ENCODE assay signal across 15 cellular contexts in the genomic region with DNA sequence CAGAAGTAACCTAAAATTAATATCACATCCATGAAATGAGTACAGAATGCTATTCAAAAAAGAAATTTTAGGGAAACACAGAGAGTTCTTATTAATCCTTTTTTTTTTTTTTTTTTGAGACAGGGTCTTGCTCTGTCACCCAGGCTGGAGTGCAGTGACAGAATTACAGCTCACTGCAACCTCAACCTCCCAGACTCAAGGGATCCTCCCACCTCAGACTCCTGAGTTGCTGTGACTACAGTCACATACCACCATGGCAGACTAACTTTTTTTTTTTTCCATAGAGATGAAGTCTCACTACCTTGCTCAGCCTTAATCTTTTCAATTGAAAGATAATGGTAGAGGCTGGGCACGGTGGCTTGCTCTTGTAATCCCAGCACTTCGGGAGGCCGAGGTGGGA. TPM values are rescaled to one million over a fixed set of nuclear protein-coding genes. Genes with fewer than 3 reads are reported as not detected.
A peak's percentile ranks its signal among the peaks of the same experiment; 100 is the strongest.
DNase-seq lines count a peak whose midpoint lies in the region; ATAC-seq and TF ChIP-seq lines count a peak whose summit lies in the region.
"Had no signal": no experiment of that assay in that cellular context is flagged by ENCODE, and none has a peak within 500 bp of the region (broad histone marks: within the 10 kb centered on the region; RNA-seq: fewer than 3 reads in every experiment).

No MANE protein-coding gene starts in this region.

- peak overlapping the region; percentile 13 for H3K27ac Mint-ChIP-seq in activated T-cell treated with anti-CD3 and anti-CD28 coated beads, Interleukin-2, amount 50 U/mL, for 72 hours
- no peak overlapping the region for H3K27ac Mint-ChIP-seq in activated T-cell treated with anti-CD3 and anti-CD28 coated beads, Interleukin-2, amount 50 U/mL, for 24 hours
- no peak overlapping the region for H3K27ac Mint-ChIP-seq in activated T-helper 17 cell treated with anti-CD3 and anti-CD28 coated beads, Interleukin-2, amount 50 U/mL, for 72 hours
- peak overlapping the region; percentile 46 for H3K27ac Mint-ChIP-seq in nephron progenitor cell
- H3K27ac Mint-ChIP-seq: B cell; CD4-positive, CD25-positive, alpha-beta regulatory T cell; CD8-positive, alpha-beta T cell; GM23338 had no signal

- no peaks in the 10 kb centered on the region for H3K36me3 Mint-ChIP-seq in activated T-cell treated with anti-CD3 and anti-CD28 coated beads, Interleukin-2, amount 50 U/mL, for 72 hours (ENCODE audit: insufficient read depth in 2 of 2)
- no peaks in the 10 kb centered on the region for H3K36me3 Mint-ChIP-seq in activated T-cell treated with anti-CD3 and anti-CD28 coated beads, Interleukin-2, amount 50 U/mL, for 24 hours (ENCODE audit: low read depth)
- no peaks in the 10 kb centered on the region for H3K36me3 Mint-ChIP-seq in activated T-helper 17 cell treated with anti-CD3 and anti-CD28 coated beads, Interleukin-2, amount 50 U/mL, for 72 hours (ENCODE audit: low read depth)
- H3K36me3 Mint-ChIP-seq in nephron progenitor cell (ENCODE audit: low read depth) = no peaks in the 10 kb centered on the region
- H3K36me3 Mint-ChIP-seq: CD4-positive, CD25-positive, alpha-beta regulatory T cell; CD8-positive, alpha-beta T cell had no signal

- H3K4me3 Mint-ChIP-seq in activated T-cell treated with anti-CD3 and anti-CD28 coated beads, Interleukin-2, amount 50 U/mL, for 72 hours = no peak overlapping the region
- H3K4me3 Mint-ChIP-seq in activated T-cell treated with anti-CD3 and anti-CD28 coated beads, Interleukin-2, amount 50 U/mL, for 24 hours = no peak overlapping the region
- no peak overlapping the region for H3K4me3 Mint-ChIP-seq in activated T-helper 17 cell treated with anti-CD3 and anti-CD28 coated beads, Interleukin-2, amount 50 U/mL, for 72 hours
- H3K4me3 Mint-ChIP-seq in nephron progenitor cell = no peak overlapping the region
- H3K4me3 Mint-ChIP-seq: B cell; CD8-positive, alpha-beta T cell; GM23338; H9 had no signal

- no peak for TF ChIP-seq CTCF in nephron progenitor cell (IDR thresholded peaks at IDR 0.05)

- no peaks in the 10 kb centered on the region for H3K4me1 Mint-ChIP-seq in activated T-cell treated with anti-CD3 and anti-CD28 coated beads, Interleukin-2, amount 50 U/mL, for 72 hours (ENCODE audit: low read depth)
- peaks cover 8% of the 10 kb centered on the region for H3K4me1 Mint-ChIP-seq in activated T-cell treated with anti-CD3 and anti-CD28 coated beads, Interleukin-2, amount 50 U/mL, for 24 hours (ENCODE audit: low read depth)
- H3K4me1 Mint-ChIP-seq in activated T-helper 17 cell treated with anti-CD3 and anti-CD28 coated beads, Interleukin-2, amount 50 U/mL, for 72 hours = no peaks in the 10 kb centered on the region
- peaks cover 28% of the 10 kb centered on the region for H3K4me1 Mint-ChIP-seq in nephron progenitor cell
- H3K4me1 Mint-ChIP-seq: GM23338, H9 had no signal

- H3K9me3 Mint-ChIP-seq in activated T-cell treated with anti-CD3 and anti-CD28 coated beads, Interleukin-2, amount 50 U/mL, for 72 hours = no peaks in the 10 kb centered on the region
- no peaks in the 10 kb centered on the region for H3K9me3 Mint-ChIP-seq in activated T-cell treated with anti-CD3 and anti-CD28 coated beads, Interleukin-2, amount 50 U/mL, for 24 hours
- H3K9me3 Mint-ChIP-seq in activated T-helper 17 cell treated with anti-CD3 and anti-CD28 coated beads, Interleukin-2, amount 50 U/mL, for 72 hours = no peaks in the 10 kb centered on the region
- peaks cover 4% of the 10 kb centered on the region for H3K9me3 Mint-ChIP-seq in nephron progenitor cell
- H3K9me3 Mint-ChIP-seq: CD4-positive, CD25-positive, alpha-beta regulatory T cell; CD8-positive, alpha-beta T cell; H9 had no signal

- no peaks in the 10 kb centered on the region for H3K27me3 Mint-ChIP-seq in activated T-cell treated with anti-CD3 and anti-CD28 coated beads, Interleukin-2, amount 50 U/mL, for 72 hours (ENCODE audit: low read depth)
- H3K27me3 Mint-ChIP-seq in activated T-cell treated with anti-CD3 and anti-CD28 coated beads, Interleukin-2, amount 50 U/mL, for 24 hours = no peaks in the 10 kb centered on the region
- no peaks in the 10 kb centered on the region for H3K27me3 Mint-ChIP-seq in activated T-helper 17 cell treated with anti-CD3 and anti-CD28 coated beads, Interleukin-2, amount 50 U/mL, for 72 hours
- H3K27me3 Mint-ChIP-seq in nephron progenitor cell (ENCODE audit: low read depth, poor library complexity) = peaks cover 16% of the 10 kb centered on the region
- H3K27me3 Mint-ChIP-seq: B cell; CD4-positive, CD25-positive, alpha-beta regulatory T cell had no signal

- DNase-seq in activated T-cell treated with anti-CD3 and anti-CD28 coated beads, Interleukin-2, amount 50 U/mL, for 72 hours = no peak
- DNase-seq in activated T-cell treated with anti-CD3 and anti-CD28 coated beads, Interleukin-2, amount 50 U/mL, for 24 hours = no peak
- DNase-seq in nephron progenitor cell (no peak), GM19238 (ENCODE audit: insufficient read length, low spot score) (no peak), AG20443 (ENCODE audit: low spot score) (no peak)
- DNase-seq: Caco-2; CD4-positive, CD25-positive, alpha-beta regulatory T cell; CD8-positive, alpha-beta T cell; DMS153; DND-41; H9 had no signal

- peak in 1 of 2 donors; percentile 55 for ATAC-seq in activated T-cell treated with anti-CD3 and anti-CD28 coated beads, Interleukin-2, amount 50 U/mL, for 72 hours (replicated peaks in 1 of 2)
- peak; percentile 50 for ATAC-seq in activated T-helper 17 cell treated with anti-CD3 and anti-CD28 coated beads, Interleukin-2, amount 50 U/mL, for 72 hours (replicated peaks)
- ATAC-seq: CD8-positive, alpha-beta T cell; GM23338; HCT116 had no signal

RNA-seq across cellular contexts. Expression of gene CRTC3, which starts 6.3 kb away (rescaled TPM):
- 10 to 100 TPM; 73.2 to 77.3 TPM for total RNA-seq in activated T-cell treated with anti-CD3 and anti-CD28 coated beads, Interleukin-2, amount 50 U/mL, for 72 hours
- 10 to 100 TPM; 50.6 to 61.0 TPM for total RNA-seq in activated T-helper 17 cell treated with anti-CD3 and anti-CD28 coated beads, Interleukin-2, amount 50 U/mL, for 72 hours

Comparison
In these comparisons a context has a peak if more than half of its experiments do, and no peak if none do; other contexts are left out.
1. H3K27ac Mint-ChIP-seq: peak in activated T-cell treated with anti-CD3 and anti-CD28 coated beads, Interleukin-2, amount 50 U/mL, for 72 hours (single experiment) and nephron progenitor cell (single experiment); none in activated T-cell treated with anti-CD3 and anti-CD28 coated beads, Interleukin-2, amount 50 U/mL, for 24 hours (single experiment) and activated T-helper 17 cell treated with anti-CD3 and anti-CD28 coated beads, Interleukin-2, amount 50 U/mL, for 72 hours (single experiment).